1 cellular context compared by ENCODE assay signal in genomic region chr11:85029964-85030363, GRCh38.
TF ChIP-seq lines count a peak whose summit lies in the region.

No MANE protein-coding gene starts in this region.

TF ChIP-seq in HepG2, 621 proteins besides CTCF, POLR2A, EP300 and RAD21 (continued from another document):
- TF ChIP-seq, protein P1, sequence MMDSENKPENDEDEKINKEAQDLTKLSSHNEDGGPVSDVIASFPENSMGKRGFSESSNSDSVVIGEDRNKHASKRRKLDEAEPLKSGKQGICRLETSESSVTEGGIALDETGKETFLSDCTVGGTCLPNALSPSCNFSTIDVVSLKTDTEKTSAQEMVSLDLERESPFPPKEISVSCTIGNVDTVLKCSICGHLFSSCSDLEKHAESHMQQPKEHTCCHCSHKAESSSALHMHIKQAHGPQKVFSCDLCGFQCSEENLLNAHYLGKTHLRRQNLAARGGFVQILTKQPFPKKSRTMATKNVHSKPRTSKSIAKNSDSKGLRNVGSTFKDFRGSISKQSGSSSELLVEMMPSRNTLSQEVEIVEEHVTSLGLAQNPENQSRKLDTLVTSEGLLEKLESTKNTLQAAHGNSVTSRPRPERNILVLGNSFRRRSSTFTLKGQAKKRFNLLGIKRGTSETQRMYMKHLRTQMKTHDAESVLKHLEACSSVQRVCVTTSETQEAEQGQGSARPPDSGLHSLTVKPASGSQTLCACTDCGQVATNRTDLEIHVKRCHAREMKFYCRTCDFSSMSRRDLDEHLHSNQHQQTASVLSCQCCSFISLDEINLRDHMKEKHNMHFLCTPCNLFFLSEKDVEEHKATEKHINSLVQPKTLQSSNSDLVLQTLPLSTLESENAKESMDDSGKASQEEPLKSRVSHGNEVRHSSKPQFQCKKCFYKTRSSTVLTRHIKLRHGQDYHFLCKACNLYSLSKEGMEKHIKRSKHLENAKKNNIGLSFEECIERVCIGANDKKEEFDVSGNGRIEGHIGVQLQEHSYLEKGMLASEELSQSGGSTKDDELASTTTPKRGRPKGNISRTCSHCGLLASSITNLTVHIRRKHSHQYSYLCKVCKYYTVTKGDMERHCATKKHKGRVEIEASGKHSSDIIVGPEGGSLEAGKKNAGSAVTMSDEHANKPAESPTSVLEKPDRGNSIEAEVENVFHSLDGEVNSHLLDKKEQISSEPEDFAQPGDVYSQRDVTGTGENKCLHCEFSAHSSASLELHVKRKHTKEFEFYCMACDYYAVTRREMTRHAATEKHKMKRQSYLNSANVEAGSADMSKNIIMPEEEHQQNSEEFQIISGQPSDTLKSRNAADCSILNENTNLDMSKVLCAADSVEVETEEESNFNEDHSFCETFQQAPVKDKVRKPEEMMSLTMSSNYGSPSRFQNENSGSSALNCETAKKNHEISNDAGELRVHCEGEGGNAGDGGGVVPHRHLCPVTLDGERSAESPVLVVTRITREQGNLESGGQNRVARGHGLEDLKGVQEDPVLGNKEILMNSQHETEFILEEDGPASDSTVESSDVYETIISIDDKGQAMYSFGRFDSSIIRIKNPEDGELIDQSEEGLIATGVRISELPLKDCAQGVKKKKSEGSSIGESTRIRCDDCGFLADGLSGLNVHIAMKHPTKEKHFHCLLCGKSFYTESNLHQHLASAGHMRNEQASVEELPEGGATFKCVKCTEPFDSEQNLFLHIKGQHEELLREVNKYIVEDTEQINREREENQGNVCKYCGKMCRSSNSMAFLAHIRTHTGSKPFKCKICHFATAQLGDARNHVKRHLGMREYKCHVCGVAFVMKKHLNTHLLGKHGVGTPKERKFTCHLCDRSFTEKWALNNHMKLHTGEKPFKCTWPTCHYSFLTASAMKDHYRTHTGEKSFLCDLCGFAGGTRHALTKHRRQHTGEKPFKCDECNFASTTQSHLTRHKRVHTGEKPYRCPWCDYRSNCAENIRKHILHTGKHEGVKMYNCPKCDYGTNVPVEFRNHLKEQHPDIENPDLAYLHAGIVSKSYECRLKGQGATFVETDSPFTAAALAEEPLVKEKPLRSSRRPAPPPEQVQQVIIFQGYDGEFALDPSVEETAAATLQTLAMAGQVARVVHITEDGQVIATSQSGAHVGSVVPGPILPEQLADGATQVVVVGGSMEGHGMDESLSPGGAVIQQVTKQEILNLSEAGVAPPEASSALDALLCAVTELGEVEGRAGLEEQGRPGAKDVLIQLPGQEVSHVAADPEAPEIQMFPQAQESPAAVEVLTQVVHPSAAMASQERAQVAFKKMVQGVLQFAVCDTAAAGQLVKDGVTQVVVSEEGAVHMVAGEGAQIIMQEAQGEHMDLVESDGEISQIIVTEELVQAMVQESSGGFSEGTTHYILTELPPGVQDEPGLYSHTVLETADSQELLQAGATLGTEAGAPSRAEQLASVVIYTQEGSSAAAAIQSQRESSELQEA (CRISPR knock-in tag; IDR thresholded peaks at IDR 0.05; ENCODE audit: not compliant biosample characterization), result no peak
- TF ChIP-seq ELF4 (CRISPR knock-in tag; IDR thresholded peaks at IDR 0.05; ENCODE audit: borderline replicate concordance), result no peak
- no peak for TF ChIP-seq ZNF34 (CRISPR knock-in tag; IDR thresholded peaks at IDR 0.05; ENCODE audit: borderline replicate concordance)
- TF ChIP-seq ZNF292 (CRISPR knock-in tag; IDR thresholded peaks at IDR 0.05; ENCODE audit: borderline replicate concordance, low read depth), result no peak
- no peak for TF ChIP-seq RNF2 (conservative IDR thresholded peaks at IDR 0.05; ENCODE audit: low read depth)
- TF ChIP-seq, protein P2, sequence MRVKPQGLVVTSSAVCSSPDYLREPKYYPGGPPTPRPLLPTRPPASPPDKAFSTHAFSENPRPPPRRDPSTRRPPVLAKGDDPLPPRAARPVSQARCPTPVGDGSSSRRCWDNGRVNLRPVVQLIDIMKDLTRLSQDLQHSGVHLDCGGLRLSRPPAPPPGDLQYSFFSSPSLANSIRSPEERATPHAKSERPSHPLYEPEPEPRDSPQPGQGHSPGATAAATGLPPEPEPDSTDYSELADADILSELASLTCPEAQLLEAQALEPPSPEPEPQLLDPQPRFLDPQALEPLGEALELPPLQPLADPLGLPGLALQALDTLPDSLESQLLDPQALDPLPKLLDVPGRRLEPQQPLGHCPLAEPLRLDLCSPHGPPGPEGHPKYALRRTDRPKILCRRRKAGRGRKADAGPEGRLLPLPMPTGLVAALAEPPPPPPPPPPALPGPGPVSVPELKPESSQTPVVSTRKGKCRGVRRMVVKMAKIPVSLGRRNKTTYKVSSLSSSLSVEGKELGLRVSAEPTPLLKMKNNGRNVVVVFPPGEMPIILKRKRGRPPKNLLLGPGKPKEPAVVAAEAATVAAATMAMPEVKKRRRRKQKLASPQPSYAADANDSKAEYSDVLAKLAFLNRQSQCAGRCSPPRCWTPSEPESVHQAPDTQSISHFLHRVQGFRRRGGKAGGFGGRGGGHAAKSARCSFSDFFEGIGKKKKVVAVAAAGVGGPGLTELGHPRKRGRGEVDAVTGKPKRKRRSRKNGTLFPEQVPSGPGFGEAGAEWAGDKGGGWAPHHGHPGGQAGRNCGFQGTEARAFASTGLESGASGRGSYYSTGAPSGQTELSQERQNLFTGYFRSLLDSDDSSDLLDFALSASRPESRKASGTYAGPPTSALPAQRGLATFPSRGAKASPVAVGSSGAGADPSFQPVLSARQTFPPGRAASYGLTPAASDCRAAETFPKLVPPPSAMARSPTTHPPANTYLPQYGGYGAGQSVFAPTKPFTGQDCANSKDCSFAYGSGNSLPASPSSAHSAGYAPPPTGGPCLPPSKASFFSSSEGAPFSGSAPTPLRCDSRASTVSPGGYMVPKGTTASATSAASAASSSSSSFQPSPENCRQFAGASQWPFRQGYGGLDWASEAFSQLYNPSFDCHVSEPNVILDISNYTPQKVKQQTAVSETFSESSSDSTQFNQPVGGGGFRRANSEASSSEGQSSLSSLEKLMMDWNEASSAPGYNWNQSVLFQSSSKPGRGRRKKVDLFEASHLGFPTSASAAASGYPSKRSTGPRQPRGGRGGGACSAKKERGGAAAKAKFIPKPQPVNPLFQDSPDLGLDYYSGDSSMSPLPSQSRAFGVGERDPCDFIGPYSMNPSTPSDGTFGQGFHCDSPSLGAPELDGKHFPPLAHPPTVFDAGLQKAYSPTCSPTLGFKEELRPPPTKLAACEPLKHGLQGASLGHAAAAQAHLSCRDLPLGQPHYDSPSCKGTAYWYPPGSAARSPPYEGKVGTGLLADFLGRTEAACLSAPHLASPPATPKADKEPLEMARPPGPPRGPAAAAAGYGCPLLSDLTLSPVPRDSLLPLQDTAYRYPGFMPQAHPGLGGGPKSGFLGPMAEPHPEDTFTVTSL (CRISPR knock-in tag; IDR thresholded peaks at IDR 0.05; ENCODE audit: borderline replicate concordance), result no peak
- TF ChIP-seq GATAD2A (CRISPR knock-in tag; IDR thresholded peaks at IDR 0.05), result no peak
- TF ChIP-seq NR0B2 (CRISPR knock-in tag; IDR thresholded peaks at IDR 0.05), result no peak
- TF ChIP-seq CHD2 (IDR thresholded peaks at IDR 0.05; ENCODE audit: low read depth, low read length), result no peak
- no peak for TF ChIP-seq HMG20B (CRISPR knock-in tag; conservative IDR thresholded peaks at IDR 0.05)
- TF ChIP-seq, protein P3, sequence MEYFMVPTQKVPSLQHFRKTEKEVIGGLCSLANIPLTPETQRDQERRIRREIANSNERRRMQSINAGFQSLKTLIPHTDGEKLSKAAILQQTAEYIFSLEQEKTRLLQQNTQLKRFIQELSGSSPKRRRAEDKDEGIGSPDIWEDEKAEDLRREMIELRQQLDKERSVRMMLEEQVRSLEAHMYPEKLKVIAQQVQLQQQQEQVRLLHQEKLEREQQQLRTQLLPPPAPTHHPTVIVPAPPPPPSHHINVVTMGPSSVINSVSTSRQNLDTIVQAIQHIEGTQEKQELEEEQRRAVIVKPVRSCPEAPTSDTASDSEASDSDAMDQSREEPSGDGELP (IDR thresholded peaks at IDR 0.05; ENCODE audit: borderline replicate concordance, low read depth), result no peak
- no peak for TF ChIP-seq FOXJ3 (CRISPR knock-in tag; IDR thresholded peaks at IDR 0.05; ENCODE audit: borderline replicate concordance)
- no peak for TF ChIP-seq NFYC (CRISPR knock-in tag; IDR thresholded peaks at IDR 0.05)
